14 cellular contexts compared by ENCODE assay signal in genomic region chr2:127193948-127194267, GRCh38. TPM values are rescaled to one million over a fixed set of nuclear protein-coding genes. Genes with fewer than 3 reads are reported as not detected.
DNase-seq lines count a peak whose midpoint lies in the region; ATAC-seq and TF ChIP-seq lines count a peak whose summit lies in the region.
"Had no signal": no experiment of that assay in that cellular context is flagged by ENCODE, and none has a peak within 500 bp of the region (broad histone marks: within the 10 kb centered on the region; RNA-seq: fewer than 3 reads in every experiment).

No MANE protein-coding gene starts in this region.

- DNase-seq in H7 (peak; percentile 48), choroid plexus epithelial cell (ENCODE audit: low read depth) (peak; percentile 75), tibial artery (no peak)
- DNase-seq: activated B cell treated with CpG ODN at 0.5 μM for 24 hours; activated naive CD4-positive, alpha-beta T cell treated with anti-CD3 and anti-CD28 coated beads, Interleukin-2, amount 50 U/mL, for 16 hours; H9; islet precursor cell; OCI-M1; stimulated activated CD4-positive, alpha-beta T cell treated with anti-CD3 and anti-CD28 coated beads, Interleukin-4, amount 100 ng/mL, for 1 hour had no signal

- H3K27ac ChIP-seq in iPS-18a (ENCODE audit: low read length), result peak overlapping the region; percentile 40
- H3K27ac ChIP-seq in tibial artery, result peak overlapping the region; percentile 26 to 36

- H3K27me3 ChIP-seq in H7 (ENCODE audit: control insufficient read depth, insufficient read depth, low read length), result no peaks in the 10 kb centered on the region
- no peaks in the 10 kb centered on the region for H3K27me3 ChIP-seq in iPS-18a (ENCODE audit: control insufficient read depth, insufficient read depth, low read length)
- no peaks in the 10 kb centered on the region for H3K27me3 ChIP-seq in tibial artery

- H3K9me3 ChIP-seq in iPS-18a (ENCODE audit: control insufficient read depth, low read depth, low read length) (no peaks in the 10 kb centered on the region), tibial artery (no peaks in the 10 kb centered on the region)

- H3K36me3 ChIP-seq in H7 (replicated peaks; ENCODE audit: control insufficient read depth, insufficient read depth, low read length) (no peaks in the 10 kb centered on the region), iPS-18a (ENCODE audit: control insufficient read depth, low read depth, low read length) (no peaks in the 10 kb centered on the region), tibial artery (no peaks in the 10 kb centered on the region)

- H3K9ac ChIP-seq in iPS-18a (ENCODE audit: low read length), result peak overlapping the region; percentile 31

- ATAC-seq in HG03095 (IDR thresholded peaks at IDR 0.05; ENCODE audit: unreplicated experiment) (no peak), GM21515 (IDR thresholded peaks at IDR 0.05; ENCODE audit: unreplicated experiment) (no peak), GM19023 (IDR thresholded peaks at IDR 0.05; ENCODE audit: unreplicated experiment) (no peak)

- H3K4me3 ChIP-seq in H7 (ENCODE audit: insufficient read depth, low read depth, low read length) (no peak overlapping the region), choroid plexus epithelial cell (ENCODE audit: low read depth, low read length) (no peak overlapping the region), iPS-18a (ENCODE audit: low read length) (peak overlapping the region; percentile 30), tibial artery (peak overlapping the region in 1 of 2 donors; percentile 25)

- TF ChIP-seq CTCF in choroid plexus epithelial cell (conservative IDR thresholded peaks at IDR 0.05; ENCODE audit: low read depth, low read length) (no peak), tibial artery (IDR thresholded peaks at IDR 0.05) (no peak)

- intact Hi-C loops in tibial artery (cut with DNase I; ENCODE audit: low total_unique reads), result no loop called here

- H3K4me1 ChIP-seq in iPS-18a (ENCODE audit: control insufficient read depth, low read depth, low read length) (peaks cover 18% of the 10 kb centered on the region), tibial artery (peaks cover 0 to 29% (median 18%) of the 10 kb centered on the region in 4 donors)

RNA-seq across cellular contexts. Expression of gene CYP27C1, which starts 26.2 kb away (rescaled TPM):
- total RNA-seq in H7 (2014; rRNA removed; shearing (Covaris generic)), result 0.59 and 0.83 TPM in 2 replicates
- total RNA-seq: activated B cell treated with CpG ODN at 0.5 μM for 24 hours, NCI-H460 had no signal

Comparison
In these comparisons a context has a peak if more than half of its experiments do, and no peak if none do; other contexts are left out.
1. DNase-seq: peak in H7 (single experiment) and choroid plexus epithelial cell (single experiment); none in tibial artery (0 of 2).